ENCODE assay signal across 17 cellular contexts in genomic region chr10:101716891-101717659, GRCh38. TPM values are rescaled to one million over a fixed set of nuclear protein-coding genes. Genes with fewer than 3 reads are reported as not detected.
DNase-seq lines count a peak whose midpoint lies in the region; ATAC-seq, FAIRE-seq and TF ChIP-seq lines count a peak whose summit lies in the region.
"Had no signal": no experiment of that assay in that cellular context is flagged by ENCODE, and none has a peak within 500 bp of the region (broad histone marks: within the 10 kb centered on the region; RNA-seq: fewer than 3 reads in every experiment).

No MANE protein-coding gene starts in this region.

- intact Hi-C loops in activated T-helper 1 cell treated with anti-CD3 and anti-CD28 coated beads, Interleukin-12 subunit alpha, Interleukin-12 subunit beta, Interleukin-2, Interleukin-4 antibody, amounts not matched to agents 30 ng/mL and 10 ng/mL and 1 ng/mL, durations not matched to agents 14 hours and 24 hours and 36 hours (cut with micrococcal nuclease) = loop anchor here (2.0 kb wide), 1 partner anchor 14 kb away; no protein-coding TSS in a partner anchor
- intact Hi-C loops in vagina (cut with DNase I) = no loop called here

- no peaks in the 10 kb centered on the region for H3K27me3 ChIP-seq in vagina

- ATAC-seq in stimulated activated effector memory CD8-positive, alpha-beta T cell treated with anti-CD3 and anti-CD28 coated beads, Interleukin-12 subunit alpha, Interleukin-12 subunit beta, amount 100 ng/mL, for 72 hours = peak; percentile 81
- ATAC-seq: stimulated activated memory B cell treated with anti-CD40 and anti-IgM and Interleukin-4, amounts not matched to agents 10 μg/mL and 1 μg/mL and 100 μg/mL, for 72 hours had no signal

- H3K4me3 ChIP-seq in vagina = no peak overlapping the region

- no peaks in the 10 kb centered on the region for H3K9me3 Mint-ChIP-seq in activated T-cell treated with anti-CD3 and anti-CD28 coated beads, Interleukin-2, amount 50 U/mL, for 24 hours
- no peaks in the 10 kb centered on the region for H3K9me3 Mint-ChIP-seq in activated T-helper 1 cell treated with anti-CD3 and anti-CD28 coated beads, Interleukin-12 subunit alpha, Interleukin-12 subunit beta, Interleukin-2, Interleukin-4 antibody, amounts not matched to agents 30 ng/mL and 10 ng/mL and 1 ng/mL, durations not matched to agents 14 hours and 24 hours and 36 hours
- no peaks in the 10 kb centered on the region for H3K9me3 Mint-ChIP-seq in stimulated activated effector memory CD8-positive, alpha-beta T cell treated with anti-CD3 and anti-CD28 coated beads, Interleukin-12 subunit alpha, Interleukin-12 subunit beta, amount 100 ng/mL, for 72 hours
- H3K9me3 Mint-ChIP-seq: stimulated activated memory B cell treated with anti-CD40 and anti-IgM and Interleukin-4, amounts not matched to agents 10 μg/mL and 1 μg/mL and 100 μg/mL, for 72 hours had no signal

- H3K4me1 Mint-ChIP-seq in activated T-cell treated with anti-CD3 and anti-CD28 coated beads, Interleukin-2, amount 50 U/mL, for 24 hours (ENCODE audit: low read depth) = peaks cover 11% of the 10 kb centered on the region
- H3K4me1 Mint-ChIP-seq in activated T-helper 1 cell treated with anti-CD3 and anti-CD28 coated beads, Interleukin-12 subunit alpha, Interleukin-12 subunit beta, Interleukin-2, Interleukin-4 antibody, amounts not matched to agents 30 ng/mL and 10 ng/mL and 1 ng/mL, durations not matched to agents 14 hours and 24 hours and 36 hours (ENCODE audit: low read depth) = peaks cover 9% of the 10 kb centered on the region
- H3K4me1 Mint-ChIP-seq in stimulated activated effector memory CD8-positive, alpha-beta T cell treated with anti-CD3 and anti-CD28 coated beads, Interleukin-12 subunit alpha, Interleukin-12 subunit beta, amount 100 ng/mL, for 72 hours = peaks cover 8% of the 10 kb centered on the region
- H3K4me1 Mint-ChIP-seq: stimulated activated memory B cell treated with anti-CD40 and anti-IgM and Interleukin-4, amounts not matched to agents 10 μg/mL and 1 μg/mL and 100 μg/mL, for 72 hours had no signal

- no peaks in the 10 kb centered on the region for H3K36me3 Mint-ChIP-seq in activated T-cell treated with anti-CD3 and anti-CD28 coated beads, Interleukin-2, amount 50 U/mL, for 24 hours (ENCODE audit: low read depth)
- no peaks in the 10 kb centered on the region for H3K36me3 Mint-ChIP-seq in activated T-helper 1 cell treated with anti-CD3 and anti-CD28 coated beads, Interleukin-12 subunit alpha, Interleukin-12 subunit beta, Interleukin-2, Interleukin-4 antibody, amounts not matched to agents 30 ng/mL and 10 ng/mL and 1 ng/mL, durations not matched to agents 14 hours and 24 hours and 36 hours (ENCODE audit: low read depth)
- peaks cover 7% of the 10 kb centered on the region for H3K36me3 Mint-ChIP-seq in stimulated activated effector memory CD8-positive, alpha-beta T cell treated with anti-CD3 and anti-CD28 coated beads, Interleukin-12 subunit alpha, Interleukin-12 subunit beta, amount 100 ng/mL, for 72 hours
- H3K36me3 Mint-ChIP-seq: stimulated activated memory B cell treated with anti-CD40 and anti-IgM and Interleukin-4, amounts not matched to agents 10 μg/mL and 1 μg/mL and 100 μg/mL, for 72 hours had no signal

- no peak overlapping the region for H3K4me3 Mint-ChIP-seq in activated T-cell treated with anti-CD3 and anti-CD28 coated beads, Interleukin-2, amount 50 U/mL, for 24 hours
- no peak overlapping the region for H3K4me3 Mint-ChIP-seq in activated T-helper 1 cell treated with anti-CD3 and anti-CD28 coated beads, Interleukin-12 subunit alpha, Interleukin-12 subunit beta, Interleukin-2, Interleukin-4 antibody, amounts not matched to agents 30 ng/mL and 10 ng/mL and 1 ng/mL, durations not matched to agents 14 hours and 24 hours and 36 hours
- peak overlapping the region; percentile 30 for H3K4me3 Mint-ChIP-seq in stimulated activated effector memory CD8-positive, alpha-beta T cell treated with anti-CD3 and anti-CD28 coated beads, Interleukin-12 subunit alpha, Interleukin-12 subunit beta, amount 100 ng/mL, for 72 hours
- H3K4me3 Mint-ChIP-seq: stimulated activated memory B cell treated with anti-CD40 and anti-IgM and Interleukin-4, amounts not matched to agents 10 μg/mL and 1 μg/mL and 100 μg/mL, for 72 hours had no signal

- peak overlapping the region; percentile 86 for H3K27ac Mint-ChIP-seq in activated T-cell treated with anti-CD3 and anti-CD28 coated beads, Interleukin-2, amount 50 U/mL, for 24 hours
- H3K27ac Mint-ChIP-seq in activated T-helper 1 cell treated with anti-CD3 and anti-CD28 coated beads, Interleukin-12 subunit alpha, Interleukin-12 subunit beta, Interleukin-2, Interleukin-4 antibody, amounts not matched to agents 30 ng/mL and 10 ng/mL and 1 ng/mL, durations not matched to agents 14 hours and 24 hours and 36 hours = peak overlapping the region; percentile 87
- peak overlapping the region; percentile 88 for H3K27ac Mint-ChIP-seq in stimulated activated effector memory CD8-positive, alpha-beta T cell treated with anti-CD3 and anti-CD28 coated beads, Interleukin-12 subunit alpha, Interleukin-12 subunit beta, amount 100 ng/mL, for 72 hours
- H3K27ac Mint-ChIP-seq: stimulated activated memory B cell treated with anti-CD40 and anti-IgM and Interleukin-4, amounts not matched to agents 10 μg/mL and 1 μg/mL and 100 μg/mL, for 72 hours had no signal

- no peak for FAIRE-seq in GM12891 (lab: Jason Lieb, UNC)

- H3K9me3 ChIP-seq in vagina = no peaks in the 10 kb centered on the region

- H3K4me1 ChIP-seq in vagina = no peaks in the 10 kb centered on the region

- TF ChIP-seq POLR2A in vagina (IDR thresholded peaks at IDR 0.05) (no peak), GM12891 (IDR thresholded peaks at IDR 0.05; ENCODE audit: low read depth, low read length) (no peak)

- peaks cover 23% of the 10 kb centered on the region for H3K27me3 Mint-ChIP-seq in activated T-cell treated with anti-CD3 and anti-CD28 coated beads, Interleukin-2, amount 50 U/mL, for 24 hours
- H3K27me3 Mint-ChIP-seq in activated T-helper 1 cell treated with anti-CD3 and anti-CD28 coated beads, Interleukin-12 subunit alpha, Interleukin-12 subunit beta, Interleukin-2, Interleukin-4 antibody, amounts not matched to agents 30 ng/mL and 10 ng/mL and 1 ng/mL, durations not matched to agents 14 hours and 24 hours and 36 hours (ENCODE audit: insufficient read depth) = peaks cover 22% of the 10 kb centered on the region

- H3K36me3 ChIP-seq in vagina = no peaks in the 10 kb centered on the region

- no peak for DNase-seq in activated T-cell treated with anti-CD3 and anti-CD28 coated beads, Interleukin-2, amount 50 U/mL, for 24 hours
- DNase-seq in activated T-cell treated with anti-CD3 and anti-CD28 coated beads for 4 hours (no peak), NCI-H146 (lab: John Stamatoyannopoulos, UW) (peak; percentile 25), GM10266 (ENCODE audit: extremely low spot score) (no peak), vagina (ENCODE audit: extremely low spot score in 2 of 2) (no peak), GM12891 (ENCODE audit: insufficient read length, low spot score) (no peak)
- DNase-seq in activated T-helper 1 cell treated with anti-CD3 and anti-CD28 coated beads, Interleukin-12 subunit alpha, Interleukin-12 subunit beta, Interleukin-2, Interleukin-4 antibody, amounts not matched to agents 30 ng/mL and 10 ng/mL and 1 ng/mL, durations not matched to agents 14 hours and 24 hours and 36 hours (ENCODE audit: low spot score) = no peak
- DNase-seq in stimulated activated effector memory CD8-positive, alpha-beta T cell treated with anti-CD3 and anti-CD28 coated beads, Interleukin-12 subunit alpha, Interleukin-12 subunit beta, amount 100 ng/mL, for 72 hours (ENCODE audit: low spot score in 2 of 2) = no peak
- DNase-seq: DMS79 treated with DMSO at 0.1 percent for 48 hours, glutamatergic neuron, Kasumi-1, kidney glomerular epithelial cell, NCI-H446, SHP77 had no signal

- no peak overlapping the region for H3K27ac ChIP-seq in vagina

- TF ChIP-seq CTCF in GM10266 (IDR thresholded peaks at IDR 0.05; ENCODE audit: control insufficient read depth, insufficient read depth, low read depth, missing control alignments) (no peak), vagina (IDR thresholded peaks at IDR 0.05) (no peak)

TF ChIP-seq in GM12891, 5 proteins besides CTCF, POLR2A, EP300 and RAD21:
- TF ChIP-seq POLR2AphosphoS5 (IDR thresholded peaks at IDR 0.05; ENCODE audit: low read depth, low read length) (no peak), PAX5 (IDR thresholded peaks at IDR 0.05; ENCODE audit: insufficient read depth, low read length, severe bottlenecking) (no peak), SPI1 (IDR thresholded peaks at IDR 0.05; ENCODE audit: low read depth, low read length) (no peak), POU2F2 (IDR thresholded peaks at IDR 0.05; ENCODE audit: low read depth, low read length) (no peak), TAF1 (IDR thresholded peaks at IDR 0.05; ENCODE audit: low read depth, low read length) (no peak)

RNA-seq across cellular contexts. Expression of gene FBXW4, which starts 22.1 kb away (rescaled TPM):
- total RNA-seq in activated T-helper 1 cell treated with anti-CD3 and anti-CD28 coated beads, Interleukin-12 subunit alpha, Interleukin-12 subunit beta, Interleukin-2, Interleukin-4 antibody, amounts not matched to agents 30 ng/mL and 10 ng/mL and 1 ng/mL, durations not matched to agents 14 hours and 24 hours and 36 hours = 29.2 and 30.5 TPM in 2 replicates
- 49.6 TPM for total RNA-seq in vagina
- polyA plus RNA-seq in GM12891 (2012; ENCODE audit: low read depth, missing spikeins) = 27.4 TPM

RNA-seq across cellular contexts. Expression of gene FGF8, which starts 58.8 kb away (rescaled TPM):
- total RNA-seq in activated T-helper 1 cell treated with anti-CD3 and anti-CD28 coated beads, Interleukin-12 subunit alpha, Interleukin-12 subunit beta, Interleukin-2, Interleukin-4 antibody, amounts not matched to agents 30 ng/mL and 10 ng/mL and 1 ng/mL, durations not matched to agents 14 hours and 24 hours and 36 hours = not detected in 2 replicates
- total RNA-seq in vagina = not detected
- polyA plus RNA-seq in GM12891 (2012; ENCODE audit: low read depth, missing spikeins) = 0.15 TPM
- total RNA-seq: cardiac septum, pulmonary artery endothelial cell had no signal
